Comparison of ENCODE assay signal across 9 cellular contexts in genomic region chr19:46408611-46409039, GRCh38. TPM values are rescaled to one million over a fixed set of nuclear protein-coding genes. Genes with fewer than 3 reads are reported as not detected.
DNase-seq lines count a peak whose midpoint lies in the region; ATAC-seq, FAIRE-seq and TF ChIP-seq lines count a peak whose summit lies in the region.
"Had no signal": no experiment of that assay in that cellular context is flagged by ENCODE, and none has a peak within 500 bp of the region (broad histone marks: within the 10 kb centered on the region; RNA-seq: fewer than 3 reads in every experiment).

No MANE protein-coding gene starts in this region.

- ATAC-seq in right cardiac atrium = peak; percentile 58 to 67
- no peak for ATAC-seq in pancreas
- no peak for ATAC-seq in HG03095 (IDR thresholded peaks at IDR 0.05; ENCODE audit: unreplicated experiment)
- ATAC-seq in GM18873 (IDR thresholded peaks at IDR 0.05; ENCODE audit: low FRiP score, unreplicated experiment) = no peak

- TF ChIP-seq CTCF in pancreas (IDR thresholded peaks at IDR 0.05) = no peak

- WGBS in right cardiac atrium = 4% methylated on average over 13 of the region's 13 CpGs
- 13 to 25% methylated on average over 13 of the region's 13 CpGs for WGBS in pancreas, 2 donors

- DNase-seq in adipocyte (ENCODE audit: low read depth) (peak; percentile 71), right cardiac atrium (peak; percentile 85 to 95 (median 92)), pancreas (peak in 3 of 6 donors; percentile 37 to 77 (median 46)), DMS114 treated with DMSO at 0.1 percent for 48 hours (lab: John Stamatoyannopoulos, UW; ENCODE audit: unreplicated experiment) (no peak), COR-L47 (lab: John Stamatoyannopoulos, UW) (no peak)
- DNase-seq: DND-41 had no signal

- peak overlapping the region; percentile 55 for H3K9ac ChIP-seq in ES-I3 (ENCODE audit: low read depth, low read length)
- H3K9ac ChIP-seq in adipocyte (ENCODE audit: low read length) = peak overlapping the region; percentile 17

- H3K4me3 ChIP-seq in adipocyte (ENCODE audit: low read length) (peak overlapping the region; percentile 29), right cardiac atrium (ENCODE audit: low read length) (no peak overlapping the region), pancreas (no peak overlapping the region)

- H3K27me3 ChIP-seq in adipocyte (replicated peaks; ENCODE audit: control insufficient read depth, insufficient read depth, low read length) = peaks cover 25% of the 10 kb centered on the region
- H3K27me3 ChIP-seq in right cardiac atrium (ENCODE audit: control insufficient read depth, insufficient read depth) = no peaks in the 10 kb centered on the region
- no peaks in the 10 kb centered on the region for H3K27me3 ChIP-seq in pancreas

- no peak for FAIRE-seq in pancreas (lab: Jason Lieb, UNC)

- intact Hi-C loops in right cardiac atrium (cut with DNase I) (no loop called here), pancreas (cut with DNase I) (no loop called here)

- H3K36me3 ChIP-seq in ES-I3 (ENCODE audit: insufficient read depth, low read length) (0 out of 2 replicates have a peak, but pooled peaks cover 2% of the 10 kb centered on the region), adipocyte (ENCODE audit: control insufficient read depth, insufficient read depth, low read length, severe bottlenecking) (no peaks in the 10 kb centered on the region), pancreas (no peaks in the 10 kb centered on the region)

- peaks cover 14% of the 10 kb centered on the region; the same call in 1 of the 2 replicates for H3K4me1 ChIP-seq in ES-I3 (ENCODE audit: insufficient read depth, low read length)
- peaks cover 32% of the 10 kb centered on the region for H3K4me1 ChIP-seq in adipocyte (ENCODE audit: control insufficient read depth, insufficient read depth, low read length)
- H3K4me1 ChIP-seq in right cardiac atrium (ENCODE audit: control insufficient read depth, insufficient read depth, low read length) = peaks cover 6% of the 10 kb centered on the region
- peaks cover 0 to 19% (median 14%) of the 10 kb centered on the region in 3 donors for H3K4me1 ChIP-seq in pancreas

- H3K9me3 ChIP-seq in ES-I3 (ENCODE audit: control insufficient read depth, insufficient read depth, low read length) (no peaks in the 10 kb centered on the region), adipocyte (ENCODE audit: control insufficient read depth, low read length) (no peaks in the 10 kb centered on the region), right cardiac atrium (ENCODE audit: control insufficient read depth, low read length) (no peaks in the 10 kb centered on the region), pancreas (no peaks in the 10 kb centered on the region)

- H3K27ac ChIP-seq in right cardiac atrium (ENCODE audit: low read length) (peak overlapping the region; percentile 84), pancreas (peak overlapping the region; percentile 17 to 63 (median 24))

RNA-seq across cellular contexts. Expression of gene CCDC8, which starts 4.7 kb away (rescaled TPM):
- total RNA-seq in right cardiac atrium (10 to 100 TPM; 47.0 to 54.6 (median 49.9) TPM), pancreas (10 to 100 TPM in 5 of 6 donors, 1 to 10 TPM in 1; 9.9 to 22.0 (median 12.6) TPM)
- polyA plus RNA-seq in right cardiac atrium (28.8 TPM), pancreas (10 to 100 TPM in 1 of 2 donors, 1 to 10 TPM in 1; 8.2 to 11.3 TPM)

RNA-seq across cellular contexts. Expression of gene PNMA8C, which starts 20.1 kb away (rescaled TPM):
- under 1 TPM; 0.23 to 0.31 (median 0.26) TPM for total RNA-seq in right cardiac atrium
- polyA plus RNA-seq in right cardiac atrium = 0.05 TPM
- total RNA-seq in pancreas = under 1 TPM in 4 of 6 donors, not detected in 2; 0.08 to 0.28 (median 0.12) TPM
- under 1 TPM; 0.15 to 0.61 TPM for polyA plus RNA-seq in pancreas

Comparison
In these comparisons a context has a peak if more than half of its experiments do, and no peak if none do; other contexts are left out.
1. DNase-seq: peak in adipocyte (single experiment) and right cardiac atrium (3 of 3); none in DMS114 treated with DMSO at 0.1 percent for 48 hours (single experiment) and COR-L47 (single experiment).
2. ATAC-seq: peak in right cardiac atrium (2 of 2); none in pancreas (0 of 4), HG03095 (single experiment) and GM18873 (single experiment).